Comparison of ENCODE assay signal across 10 cellular contexts in the genomic region with DNA sequence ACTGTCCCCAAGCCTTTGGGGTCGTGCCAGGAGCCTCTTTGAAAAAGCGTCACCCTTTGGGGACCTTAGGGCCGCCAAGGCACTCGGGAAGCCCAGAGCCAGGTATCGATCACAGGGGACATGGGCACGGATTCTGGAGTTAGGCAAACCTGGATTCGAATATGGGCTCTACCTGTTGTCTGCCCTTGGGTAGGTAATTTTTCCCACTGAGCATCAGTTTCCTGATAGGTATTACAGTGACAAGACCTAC. TPM values are rescaled to one million over a fixed set of nuclear protein-coding genes. Genes with fewer than 3 reads are reported as not detected.
DNase-seq lines count a peak whose midpoint lies in the region; ATAC-seq and TF ChIP-seq lines count a peak whose summit lies in the region.
"Had no signal": no experiment of that assay in that cellular context is flagged by ENCODE, and none has a peak within 500 bp of the region (broad histone marks: within the 10 kb centered on the region; RNA-seq: fewer than 3 reads in every experiment).

No MANE protein-coding gene starts in this region.

- peaks cover 37% of the 10 kb centered on the region for H3K27me3 Mint-ChIP-seq in activated CD8-positive, alpha-beta T cell treated with anti-CD3 and anti-CD28 coated beads for 36 hours
- peaks cover 3 to 20% (median 8%) of the 10 kb centered on the region in 3 donors for H3K27me3 Mint-ChIP-seq in immature natural killer cell (ENCODE audit: low read depth in 3 of 3)

- H3K27me3 ChIP-seq in H7 (ENCODE audit: control insufficient read depth, insufficient read depth, low read length) = peaks cover 16% of the 10 kb centered on the region

- no peaks in the 10 kb centered on the region for H3K4me1 Mint-ChIP-seq in activated CD8-positive, alpha-beta T cell treated with anti-CD3 and anti-CD28 coated beads for 36 hours (ENCODE audit: low read depth)
- H3K4me1 Mint-ChIP-seq in immature natural killer cell = peaks cover 4 to 13% of the 10 kb centered on the region in 2 donors

- no peaks in the 10 kb centered on the region for H3K9me3 Mint-ChIP-seq in activated CD8-positive, alpha-beta T cell treated with anti-CD3 and anti-CD28 coated beads for 36 hours
- H3K9me3 Mint-ChIP-seq in immature natural killer cell = peaks cover 0 to 1% (median 0%) of the 10 kb centered on the region in 6 donors
- H3K9me3 Mint-ChIP-seq: activated naive CD8-positive, alpha-beta T cell treated with anti-CD3 and anti-CD28 coated beads, Interleukin-2, amount 10 ng/mL, durations not matched to agents 7 days and 5 days had no signal

- H3K4me3 Mint-ChIP-seq in activated CD8-positive, alpha-beta T cell treated with anti-CD3 and anti-CD28 coated beads for 36 hours = peak overlapping the region; percentile 24
- peak overlapping the region; percentile 55 to 70 (median 63) for H3K4me3 Mint-ChIP-seq in immature natural killer cell

- no peak for ATAC-seq in activated CD8-positive, alpha-beta T cell treated with anti-CD3 and anti-CD28 coated beads for 36 hours
- no peak for ATAC-seq in GM21717 (IDR thresholded peaks at IDR 0.05; ENCODE audit: unreplicated experiment)
- ATAC-seq in HG03342 (IDR thresholded peaks at IDR 0.05; ENCODE audit: unreplicated experiment) = no peak

- DNase-seq in H7 (no peak), immature natural killer cell (no peak), KBM-7 (no peak), NK-92 (lab: John Stamatoyannopoulos, UW; ENCODE audit: unreplicated experiment) (no peak)
- DNase-seq in activated CD8-positive, alpha-beta T cell treated with anti-CD3 and anti-CD28 coated beads for 36 hours = no peak

- CTCF ChIA-PET in activated CD8-positive, alpha-beta T cell treated with anti-CD3 and anti-CD28 coated beads for 36 hours (lab: Charles Lee) = interaction anchor here (0.7 to 4.2 kb wide), 3 partner anchors 8 to 90 kb away, joined by 3 to 23 read pairs (median 3); no protein-coding TSS in a partner anchor

- H3K36me3 ChIP-seq in H7 (replicated peaks; ENCODE audit: control insufficient read depth, insufficient read depth, low read length) = peaks cover 4% of the 10 kb centered on the region

- POLR2A ChIA-PET in activated CD8-positive, alpha-beta T cell treated with anti-CD3 and anti-CD28 coated beads for 36 hours (lab: Charles Lee) = interaction anchor here (1.2 kb wide), 1 partner anchor 53 kb away, joined by 3 read pairs; no protein-coding TSS in a partner anchor

- H3K27ac Mint-ChIP-seq in activated CD8-positive, alpha-beta T cell treated with anti-CD3 and anti-CD28 coated beads for 36 hours = no peak overlapping the region
- H3K27ac Mint-ChIP-seq in immature natural killer cell = no peak overlapping the region
- H3K27ac Mint-ChIP-seq: activated naive CD8-positive, alpha-beta T cell treated with anti-CD3 and anti-CD28 coated beads, Interleukin-2, amount 10 ng/mL, durations not matched to agents 7 days and 5 days had no signal

- H3K36me3 Mint-ChIP-seq in activated CD8-positive, alpha-beta T cell treated with anti-CD3 and anti-CD28 coated beads for 36 hours (ENCODE audit: low read depth) = no peaks in the 10 kb centered on the region
- no peaks in the 10 kb centered on the region for H3K36me3 Mint-ChIP-seq in immature natural killer cell
- H3K36me3 Mint-ChIP-seq: activated naive CD8-positive, alpha-beta T cell treated with anti-CD3 and anti-CD28 coated beads, Interleukin-2, amount 10 ng/mL, durations not matched to agents 7 days and 5 days had no signal

- in situ Hi-C loops in KBM-7 (cut with MboI; ENCODE audit: low pct_unique_long_range_greater_than_20kb, low sequenced_read_pairs) = no loop called here

- intact Hi-C loops in activated CD8-positive, alpha-beta T cell treated with anti-CD3 and anti-CD28 coated beads for 36 hours (cut with micrococcal nuclease) = no loop called here

- TF ChIP-seq CTCF in activated CD8-positive, alpha-beta T cell treated with anti-CD3 and anti-CD28 coated beads for 36 hours (IDR thresholded peaks at IDR 0.05) = no peak

- H3K27ac ChIP-seq in skin epidermis = no peak overlapping the region

- H3K4me3 ChIP-seq in H7 (ENCODE audit: insufficient read depth, low read depth, low read length) (peak overlapping the region; percentile 76), skin epidermis (peak overlapping the region in 5 of 7 experiments; percentile 35 to 61 (median 50))

RNA-seq across cellular contexts. Expression of a gene that starts 9.3 kb away (rescaled TPM):
- 2.9 and 4.2 TPM in 2 replicates for total RNA-seq in H7 (2014; rRNA removed; shearing (Covaris generic))
- 1 to 10 TPM; 2.1 to 2.2 TPM for total RNA-seq in activated CD8-positive, alpha-beta T cell treated with anti-CD3 and anti-CD28 coated beads for 36 hours
- polyA plus RNA-seq in immature natural killer cell = under 1 TPM in 1 of 3 donors, not detected in 2; 0.44 TPM

RNA-seq across cellular contexts. Expression of a gene that starts 9.5 kb away (rescaled TPM):
- 104 and 113 TPM in 2 replicates for total RNA-seq in H7 (2014; rRNA removed; shearing (Covaris generic))
- total RNA-seq in activated CD8-positive, alpha-beta T cell treated with anti-CD3 and anti-CD28 coated beads for 36 hours = 10 to 100 TPM; 16.6 to 18.4 TPM
- polyA plus RNA-seq in immature natural killer cell = 10 to 100 TPM in 2 of 3 donors, 1 to 10 TPM in 1; 6.1 to 20.8 (median 18.6) TPM

RNA-seq across cellular contexts. Expression of a gene that starts 18.2 kb away (rescaled TPM):
- 155 and 158 TPM in 2 replicates for total RNA-seq in H7 (2014; rRNA removed; shearing (Covaris generic))
- total RNA-seq in activated CD8-positive, alpha-beta T cell treated with anti-CD3 and anti-CD28 coated beads for 36 hours = 1 to 10 TPM; 1.3 to 1.4 TPM
- polyA plus RNA-seq in immature natural killer cell = under 1 TPM in 1 of 3 donors, not detected in 2; 0.53 TPM
- total RNA-seq: activated naive CD8-positive, alpha-beta T cell treated with anti-CD3 and anti-CD28 coated beads, Interleukin-2, amount 10 ng/mL, durations not matched to agents 7 days and 5 days had no signal

RNA-seq across cellular contexts. Expression of a gene that starts 19.0 kb away (rescaled TPM):
- 1.8 and 6.5 TPM in 2 replicates for total RNA-seq in H7 (2014; rRNA removed; shearing (Covaris generic))
- total RNA-seq in activated CD8-positive, alpha-beta T cell treated with anti-CD3 and anti-CD28 coated beads for 36 hours = not detected
- polyA plus RNA-seq in immature natural killer cell = not detected
- total RNA-seq: activated naive CD8-positive, alpha-beta T cell treated with anti-CD3 and anti-CD28 coated beads, Interleukin-2, amount 10 ng/mL, durations not matched to agents 7 days and 5 days had no signal

RNA-seq across cellular contexts. Expression of a gene that starts 38.8 kb away (rescaled TPM):
- 0.07 and 1.2 TPM in 2 replicates for total RNA-seq in H7 (2014; rRNA removed; shearing (Covaris generic))
- total RNA-seq in activated CD8-positive, alpha-beta T cell treated with anti-CD3 and anti-CD28 coated beads for 36 hours = not detected
- polyA plus RNA-seq in immature natural killer cell = not detected
- total RNA-seq: H4 had no signal

Comparison
In these comparisons a context has a peak if more than half of its experiments do, and no peak if none do; other contexts are left out.
1. RNA of a gene that starts 18.2 kb away (total RNA-seq): 155 to 158 TPM in H7; 1.3 to 1.4 TPM in activated CD8-positive, alpha-beta T cell treated with anti-CD3 and anti-CD28 coated beads for 36 hours; every median in the first group is over 10 times any median in the second.